26 cellular contexts compared by ENCODE assay signal in genomic region chr10:53432035-53432434, GRCh38.
"Had no signal": no experiment of that assay in that cellular context is flagged by ENCODE, and none has a peak within 500 bp of the region (broad histone marks: within the 10 kb centered on the region; RNA-seq: fewer than 3 reads in every experiment).

No MANE protein-coding gene starts in this region.

- H3K27ac ChIP-seq: dorsolateral prefrontal cortex, epithelial cell of prostate, gastrocnemius medialis, lower lobe of right lung, prostate gland, right atrium auricular region, suprapubic skin, transverse colon, upper lobe of right lung, uterus had no signal

- H3K4me1 ChIP-seq: gastrocnemius medialis, lower lobe of right lung, prostate gland, right atrium auricular region, suprapubic skin, transverse colon, upper lobe of right lung, uterus had no signal

- DNase-seq: dorsolateral prefrontal cortex; effector CD4-positive, alpha-beta T cell; foreskin fibroblast; gastrocnemius medialis; head of caudate nucleus; left ventricle myocardium superior; lower lobe of right lung; nucleus accumbens; stimulated activated CD4-positive, alpha-beta T cell treated with anti-CD3 and anti-CD28 coated beads, Interleukin-12 subunit alpha, Interleukin-12 subunit beta, amount 100 ng/mL, for 4 hours; stimulated activated CD4-positive, alpha-beta T cell treated with anti-CD3 and anti-CD28 coated beads, Interleukin-1b, Interleukin-23, amount 100 ng/mL, for 48 hours; stimulated activated CD4-positive, alpha-beta T cell treated with anti-CD3 and anti-CD28 coated beads, Interleukin-4, amount 100 ng/mL, for 1 hour; stimulated activated CD8-positive, alpha-beta memory T cell treated with anti-CD3 and anti-CD28 coated beads, Interleukin-4, amount 100 ng/mL, for 48 hours; stimulated activated naive CD4-positive, alpha-beta T cell; stimulated activated naive CD8-positive, alpha-beta T cell treated with anti-CD3 and anti-CD28 coated beads, Interleukin-15, amount 100 ng/mL, for 72 hours; transverse colon; upper lobe of right lung; uterus had no signal

- H3K4me1 Mint-ChIP-seq: nephron; stimulated activated naive CD8-positive, alpha-beta T cell treated with anti-CD3 and anti-CD28 coated beads, Interleukin-15, amount 100 ng/mL, for 72 hours had no signal

- FAIRE-seq: keratinocyte had no signal

- H3K4me3 Mint-ChIP-seq: nephron; stimulated activated naive CD8-positive, alpha-beta T cell treated with anti-CD3 and anti-CD28 coated beads, Interleukin-15, amount 100 ng/mL, for 72 hours had no signal

- H3K27me3 Mint-ChIP-seq: stimulated activated naive CD8-positive, alpha-beta T cell treated with anti-CD3 and anti-CD28 coated beads, Interleukin-15, amount 100 ng/mL, for 72 hours had no signal

- H3K27me3 ChIP-seq: gastrocnemius medialis, right atrium auricular region, suprapubic skin, transverse colon, upper lobe of right lung, uterus had no signal

- H3K9me3 ChIP-seq: gastrocnemius medialis, lower lobe of right lung, prostate gland, right atrium auricular region, suprapubic skin, transverse colon, upper lobe of right lung, uterus had no signal

- H3K9me3 Mint-ChIP-seq: nephron had no signal

- ATAC-seq: esophagus mucosa; gastrocnemius medialis; left ventricle myocardium superior; lower lobe of right lung; sciatic nerve; stimulated activated naive CD8-positive, alpha-beta T cell treated with anti-CD3 and anti-CD28 coated beads, Interleukin-15, amount 100 ng/mL, for 72 hours; upper lobe of right lung had no signal

- H3K4me2 ChIP-seq: smooth muscle cell had no signal

- H3K36me3 ChIP-seq: gastrocnemius medialis, lower lobe of right lung, prostate gland, right atrium auricular region, suprapubic skin, transverse colon, upper lobe of right lung, uterus had no signal

- H3K4me3 ChIP-seq: gastrocnemius medialis, lower lobe of right lung, prostate gland, right atrium auricular region, smooth muscle cell, suprapubic skin, transverse colon, upper lobe of right lung, uterus had no signal

- H3K27ac Mint-ChIP-seq: nephron; stimulated activated naive CD8-positive, alpha-beta T cell treated with anti-CD3 and anti-CD28 coated beads, Interleukin-15, amount 100 ng/mL, for 72 hours had no signal
